9 cellular contexts compared by ENCODE assay signal in genomic region chr1:206687915-206688442, GRCh38.
DNase-seq lines count a peak whose midpoint lies in the region; TF ChIP-seq lines count a peak whose summit lies in the region.
"Had no signal": no experiment of that assay in that cellular context is flagged by ENCODE, and none has a peak within 500 bp of the region (broad histone marks: within the 10 kb centered on the region; RNA-seq: fewer than 3 reads in every experiment).

No MANE protein-coding gene starts in this region.

- H3K9ac ChIP-seq in rectal smooth muscle tissue (ENCODE audit: low read length): no peak overlapping the region

- no peak for TF ChIP-seq CTCF in RWPE1 (conservative IDR thresholded peaks at IDR 0.05; ENCODE audit: low read depth)
- TF ChIP-seq CTCF in fibroblast of mammary gland (conservative IDR thresholded peaks at IDR 0.05; ENCODE audit: control insufficient read depth, insufficient read depth, low read depth, low read length): no peak

- POLR2A ChIA-PET in RWPE1 (lab: Yijun Ruan, JAX; ENCODE audit: low non-redundant PET): interaction anchor here (0.6 kb wide), 1 partner anchor 28 kb away, joined by 3 read pairs; no protein-coding TSS in a partner anchor

- CTCF ChIA-PET in RWPE1 (lab: Yijun Ruan, JAX): interaction anchor here (0.5 to 1.1 kb wide), 3 partner anchors 76 to 208 kb away, joined by 3 to 4 read pairs (median 3); partner anchors contain the start of gene EIF2D

- H3K27me3 ChIP-seq in rectal smooth muscle tissue (ENCODE audit: control insufficient read depth, insufficient read depth, low read length): peaks cover 2% of the 10 kb centered on the region

- H3K4me3 ChIP-seq in fibroblast of mammary gland (ENCODE audit: control insufficient read depth, low read depth, low read length) (peak overlapping the region; percentile 6), rectal smooth muscle tissue (ENCODE audit: low read length) (no peak overlapping the region)

- H3K4me1 ChIP-seq in rectal smooth muscle tissue (ENCODE audit: control insufficient read depth, insufficient read depth, low read length): peaks cover 52% of the 10 kb centered on the region

- H3K27ac ChIP-seq in RWPE1 (peak overlapping the region; percentile 4; the same call in 1 of the 2 replicates), rectal smooth muscle tissue (ENCODE audit: low read depth, low read length) (peak overlapping the region; percentile 90)
- H3K27ac ChIP-seq: 22Rv1 had no signal

- DNase-seq in DMS53 (lab: John Stamatoyannopoulos, UW) (peak; percentile 16), DMS53 treated with DMSO at 0.1 percent for 48 hours (lab: John Stamatoyannopoulos, UW; ENCODE audit: unreplicated experiment) (no peak), RWPE1 (ENCODE audit: low spot score) (no peak), fibroblast of mammary gland (ENCODE audit: low read depth) (peak; percentile 82), glomerular visceral epithelial cell (ENCODE audit: extremely low spot score) (no peak), NCI-H510A (lab: John Stamatoyannopoulos, UW) (no peak), AG20443 (ENCODE audit: low spot score) (no peak)

- H3K36me3 ChIP-seq in rectal smooth muscle tissue (ENCODE audit: control insufficient read depth, insufficient read depth, low read length): no peaks in the 10 kb centered on the region

Comparison
In these comparisons a context has a peak if more than half of its experiments do, and no peak if none do; other contexts are left out.
1. DNase-seq: peak in DMS53 (single experiment) and fibroblast of mammary gland (single experiment); none in DMS53 treated with DMSO at 0.1 percent for 48 hours (single experiment), RWPE1 (single experiment), glomerular visceral epithelial cell (single experiment), NCI-H510A (single experiment) and AG20443 (single experiment).